Comparison of ENCODE assay signal across 19 cellular contexts in the genomic region with DNA sequence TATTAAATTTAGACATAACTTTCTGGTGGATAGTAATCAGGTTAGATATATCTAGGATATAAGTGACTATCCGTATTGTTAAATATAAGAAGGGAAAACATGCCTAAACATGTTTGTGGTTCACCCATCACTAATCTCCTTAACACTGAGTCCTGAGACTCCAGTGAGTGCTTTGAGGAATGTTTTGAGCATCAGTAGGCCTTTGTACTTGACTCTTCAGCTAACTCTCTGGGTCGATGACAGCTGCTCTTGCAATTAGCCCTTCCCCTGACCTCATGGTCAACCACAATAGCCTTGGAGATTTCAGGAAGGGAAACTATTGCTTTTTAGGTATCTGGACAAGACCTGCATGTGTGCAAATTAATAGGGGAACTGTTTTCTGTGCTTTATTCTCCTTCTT.
DNase-seq lines count a peak whose midpoint lies in the region; ATAC-seq and TF ChIP-seq lines count a peak whose summit lies in the region.
"Had no signal": no experiment of that assay in that cellular context is flagged by ENCODE, and none has a peak within 500 bp of the region (broad histone marks: within the 10 kb centered on the region; RNA-seq: fewer than 3 reads in every experiment).

No MANE protein-coding gene starts in this region.

- peak overlapping the region; percentile 32; the same call in 1 of the 2 replicates for H3K27ac ChIP-seq in SJCRH30
- H3K27ac ChIP-seq: neural progenitor cell, skin epidermis, vagina had no signal

- peak overlapping the region; percentile 15 for H3K27ac Mint-ChIP-seq in progenitor cell of endocrine pancreas
- no peak overlapping the region for H3K27ac Mint-ChIP-seq in Calu3 (ENCODE audit: unreplicated experiment)
- H3K27ac Mint-ChIP-seq: activated CD4-positive, alpha-beta memory T cell treated with anti-CD3 and anti-CD28 coated beads, Interleukin-2, amount 10 ng/mL, durations not matched to agents 7 days and 5 days; activated T-cell treated with anti-CD3 and anti-CD28 coated beads, Interleukin-2, amount 50 U/mL, for 72 hours; B cell; neural progenitor cell had no signal

- no peaks in the 10 kb centered on the region for H3K27me3 Mint-ChIP-seq in progenitor cell of endocrine pancreas
- H3K27me3 Mint-ChIP-seq in Calu3 (ENCODE audit: unreplicated experiment) = no peaks in the 10 kb centered on the region
- H3K27me3 Mint-ChIP-seq: activated CD4-positive, alpha-beta memory T cell treated with anti-CD3 and anti-CD28 coated beads, Interleukin-2, amount 10 ng/mL, durations not matched to agents 7 days and 5 days had no signal

- no peaks in the 10 kb centered on the region; the same call in 1 of the 2 replicates for H3K27me3 ChIP-seq in SJCRH30
- H3K27me3 ChIP-seq: neural progenitor cell, vagina had no signal

- H3K36me3 Mint-ChIP-seq in progenitor cell of endocrine pancreas (ENCODE audit: insufficient read depth) = no peaks in the 10 kb centered on the region
- no peaks in the 10 kb centered on the region for H3K36me3 Mint-ChIP-seq in Calu3 (ENCODE audit: insufficient read depth, unreplicated experiment)
- H3K36me3 Mint-ChIP-seq: neural progenitor cell had no signal

- H3K36me3 ChIP-seq in SJCRH30 = no peaks in the 10 kb centered on the region
- H3K36me3 ChIP-seq: neural progenitor cell, vagina had no signal

- TF ChIP-seq CTCF in foreskin fibroblast (IDR thresholded peaks at IDR 0.05; ENCODE audit: low read depth, low read length) (no peak), progenitor cell of endocrine pancreas (IDR thresholded peaks at IDR 0.05; ENCODE audit: unreplicated experiment) (no peak), Calu3 (IDR thresholded peaks at IDR 0.05; ENCODE audit: unreplicated experiment) (no peak)

- H3K9me3 Mint-ChIP-seq in progenitor cell of endocrine pancreas (ENCODE audit: low read depth) = no peaks in the 10 kb centered on the region
- no peaks in the 10 kb centered on the region for H3K9me3 Mint-ChIP-seq in Calu3 (ENCODE audit: low read depth, unreplicated experiment)
- H3K9me3 Mint-ChIP-seq: activated CD4-positive, alpha-beta memory T cell treated with anti-CD3 and anti-CD28 coated beads, Interleukin-2, amount 10 ng/mL, durations not matched to agents 7 days and 5 days; activated T-cell treated with anti-CD3 and anti-CD28 coated beads, Interleukin-2, amount 50 U/mL, for 72 hours had no signal

- no peak for ATAC-seq in GM21786 (IDR thresholded peaks at IDR 0.05; ENCODE audit: unreplicated experiment)
- ATAC-seq: activated T-cell treated with anti-CD3 and anti-CD28 coated beads, Interleukin-2, amount 50 U/mL, for 72 hours; SK-N-SH treated with all-trans-retinoic acid at 6 μM for 48 hours; stimulated activated naive CD8-positive, alpha-beta T cell treated with anti-CD3 and anti-CD28 coated beads, Interleukin-15, Interleukin-2, amounts not matched to agents 100 U/mL and 50 U/mL, for 24 hours had no signal

- H3K4me3 ChIP-seq in SJCRH30 = no peak overlapping the region
- H3K4me3 ChIP-seq in foreskin fibroblast (ENCODE audit: low read depth in 1 of 2, low read length in 2 of 2) = no peak overlapping the region
- H3K4me3 ChIP-seq: neural progenitor cell, skin epidermis, vagina had no signal

- intact Hi-C loops in Calu3 (cut with micrococcal nuclease; ENCODE audit: unreplicated experiment) = no loop called here

- peaks cover 17% of the 10 kb centered on the region for H3K4me1 ChIP-seq in SJCRH30
- H3K4me1 ChIP-seq: neural progenitor cell, vagina had no signal

- no peak overlapping the region for H3K4me3 Mint-ChIP-seq in progenitor cell of endocrine pancreas (ENCODE audit: low read depth)
- no peak overlapping the region for H3K4me3 Mint-ChIP-seq in Calu3 (ENCODE audit: low read depth, unreplicated experiment)
- H3K4me3 Mint-ChIP-seq: activated CD4-positive, alpha-beta memory T cell treated with anti-CD3 and anti-CD28 coated beads, Interleukin-2, amount 10 ng/mL, durations not matched to agents 7 days and 5 days; activated T-cell treated with anti-CD3 and anti-CD28 coated beads, Interleukin-2, amount 50 U/mL, for 72 hours; B cell; neural progenitor cell had no signal

- H3K9me3 ChIP-seq in SJCRH30 (replicated peaks) = no peaks in the 10 kb centered on the region
- H3K9me3 ChIP-seq: vagina had no signal

- H3K4me1 Mint-ChIP-seq in progenitor cell of endocrine pancreas (ENCODE audit: low read depth) = no peaks in the 10 kb centered on the region
- H3K4me1 Mint-ChIP-seq in Calu3 (ENCODE audit: low read depth, unreplicated experiment) = no peaks in the 10 kb centered on the region
- H3K4me1 Mint-ChIP-seq: activated CD4-positive, alpha-beta memory T cell treated with anti-CD3 and anti-CD28 coated beads, Interleukin-2, amount 10 ng/mL, durations not matched to agents 7 days and 5 days; B cell had no signal

- DNase-seq in HT1080 (ENCODE audit: low read depth) (peak; percentile 30), SJCRH30 (peak; percentile 82 to 95), foreskin fibroblast (peak; percentile 38 to 67), progenitor cell of endocrine pancreas (ENCODE audit: low spot score, unreplicated experiment) (no peak), SIG-M5 (lab: John Stamatoyannopoulos, UW) (no peak), Calu3 (no peak)
- DNase-seq in stimulated activated CD8-positive, alpha-beta memory T cell treated with anti-CD3 and anti-CD28 coated beads, Interleukin-4, amount 100 ng/mL, for 48 hours = no peak
- DNase-seq: activated CD4-positive, alpha-beta memory T cell treated with anti-CD3 and anti-CD28 coated beads, Interleukin-2, amount 10 ng/mL, durations not matched to agents 7 days and 5 days; activated T-cell treated with anti-CD3 and anti-CD28 coated beads, Interleukin-2, amount 50 U/mL, for 72 hours; cortex of kidney; DMS53; NCI-H1092 treated with DMSO at 0.1 percent for 48 hours; stimulated activated naive CD8-positive, alpha-beta T cell treated with anti-CD3 and anti-CD28 coated beads, Interleukin-15, Interleukin-2, amounts not matched to agents 100 U/mL and 50 U/mL, for 24 hours had no signal

- no TSS peak for BruUV-seq in Calu3 (replicated peaks; lab: Mats Ljungman, UMichigan)

- CTCF ChIA-PET in Calu3 (lab: Charles Lee) = no interaction called here

Comparison
In these comparisons a context has a peak if more than half of its experiments do, and no peak if none do; other contexts are left out.
1. DNase-seq: peak in HT1080 (single experiment), SJCRH30 (2 of 2) and foreskin fibroblast (2 of 2); none in progenitor cell of endocrine pancreas (single experiment), stimulated activated CD8-positive, alpha-beta memory T cell treated with anti-CD3 and anti-CD28 coated beads, Interleukin-4, amount 100 ng/mL, for 48 hours (single experiment), SIG-M5 (single experiment) and Calu3 (single experiment).